In the genomic region with DNA sequence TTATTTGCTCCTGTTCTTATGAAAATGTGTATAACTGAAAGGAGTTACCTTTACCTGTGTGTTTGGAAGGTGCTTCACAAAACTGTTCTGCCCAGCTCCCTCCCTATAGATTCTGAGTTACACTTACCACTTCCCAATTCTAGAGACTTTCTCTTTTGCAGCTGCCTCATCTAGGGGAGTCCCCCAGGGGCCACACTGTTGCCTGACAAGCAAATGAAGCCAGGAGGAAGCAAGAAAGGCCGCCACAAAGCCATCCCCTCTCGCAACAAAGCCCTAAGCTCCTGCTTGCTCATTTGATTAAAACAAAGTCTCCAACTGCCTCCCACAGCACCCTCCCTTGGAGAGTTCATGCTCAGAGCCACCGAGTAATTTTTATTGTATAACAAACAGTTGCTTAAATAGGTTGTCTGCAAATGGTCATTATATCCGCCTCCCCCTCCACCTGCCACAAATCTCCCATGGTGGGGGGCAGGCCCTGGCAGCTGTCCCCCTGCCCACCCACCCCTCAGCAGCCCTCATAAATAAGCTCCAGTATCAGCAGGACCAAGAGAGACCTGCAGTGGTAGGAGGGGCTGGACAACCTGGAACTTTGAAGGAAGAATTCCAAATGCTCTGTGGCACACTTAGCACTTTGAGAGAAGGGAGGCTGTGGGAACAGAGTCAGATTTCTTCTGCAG, we compare ENCODE assay signal across 10 cellular contexts.
DNase-seq lines count a peak whose midpoint lies in the region; ATAC-seq lines count a peak whose summit lies in the region.
"Had no signal": no experiment of that assay in that cellular context is flagged by ENCODE, and none has a peak within 500 bp of the region (broad histone marks: within the 10 kb centered on the region; RNA-seq: fewer than 3 reads in every experiment).

No MANE protein-coding gene starts in this region.

- DNase-seq in NCI-H2227 (lab: John Stamatoyannopoulos, UW; ENCODE audit: unreplicated experiment) (no peak), NCI-H1436 treated with DMSO at 0.1 percent for 48 hours (lab: John Stamatoyannopoulos, UW) (no peak), DMS79 (lab: John Stamatoyannopoulos, UW) (no peak)
- DNase-seq in stimulated activated naive CD4-positive, alpha-beta T cell treated with Interleukin-2 at 50 U/mL for 16 hours (lab: John Stamatoyannopoulos, UW), result no peak
- DNase-seq: T1000 had no signal

- ATAC-seq in GM18861 (IDR thresholded peaks at IDR 0.05; ENCODE audit: unreplicated experiment) (peak; percentile 99), GM21515 (IDR thresholded peaks at IDR 0.05; ENCODE audit: unreplicated experiment) (peak; percentile 100), HG03457 (IDR thresholded peaks at IDR 0.05; ENCODE audit: unreplicated experiment) (peak; percentile 98), esophagus mucosa (peak; percentile 65)
- ATAC-seq: natural killer cell treated with Interleukin-12 subunit alpha and Interleukin-12 subunit beta and Interleukin-15 and Interleukin-18, amount 100 ng/mL, for 72 hours had no signal
